10 cellular contexts compared by ENCODE assay signal in the genomic region with DNA sequence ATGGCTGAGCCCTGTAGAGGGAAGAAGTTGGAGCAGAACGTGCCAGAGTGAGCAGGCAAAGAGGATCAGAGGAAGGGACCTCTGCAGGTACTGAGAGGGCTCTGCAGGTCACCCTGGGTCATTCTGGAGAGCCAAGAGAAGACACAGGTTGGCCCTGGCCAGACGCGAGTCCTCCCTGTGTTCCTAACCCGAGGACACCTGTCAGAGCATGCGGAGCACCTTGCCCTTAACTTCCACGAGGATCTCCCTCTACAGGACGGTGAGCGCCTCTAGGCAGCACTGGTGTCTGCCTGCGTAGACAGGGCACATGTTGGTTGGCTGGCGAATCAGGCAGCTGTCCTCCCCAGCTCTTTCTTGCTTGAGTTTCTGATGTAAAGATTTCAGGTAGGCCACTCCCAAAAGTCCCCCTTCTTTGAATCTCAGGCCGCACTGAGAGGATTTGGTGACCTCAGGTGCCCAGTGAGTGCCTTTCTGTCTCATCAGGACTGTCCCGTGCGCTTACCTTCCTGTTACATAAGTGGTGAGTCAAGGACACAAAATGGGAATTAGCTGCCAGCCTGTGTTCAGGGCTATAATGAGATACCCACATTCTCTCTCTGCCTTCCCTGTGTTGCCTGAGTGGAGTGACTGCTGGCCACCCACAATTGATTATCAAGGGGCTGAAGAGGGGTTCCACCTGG. TPM values are rescaled to one million over a fixed set of nuclear protein-coding genes. Genes with fewer than 3 reads are reported as not detected.
DNase-seq lines count a peak whose midpoint lies in the region; ATAC-seq and TF ChIP-seq lines count a peak whose summit lies in the region.
"Had no signal": no experiment of that assay in that cellular context is flagged by ENCODE, and none has a peak within 500 bp of the region (broad histone marks: within the 10 kb centered on the region; RNA-seq: fewer than 3 reads in every experiment).

No MANE protein-coding gene starts in this region.

- no peak for TF ChIP-seq POLR2A in uterus (IDR thresholded peaks at IDR 0.05)

- CTCF ChIA-PET in activated naive CD4-positive, alpha-beta T cell treated with anti-CD3 and anti-CD28 coated beads, Interleukin-2, amount 10 ng/mL, durations not matched to agents 7 days and 5 days (lab: Charles Lee): no interaction called here

- H3K4me1 Mint-ChIP-seq in activated naive CD4-positive, alpha-beta T cell treated with anti-CD3 and anti-CD28 coated beads, Interleukin-2, amount 10 ng/mL, durations not matched to agents 7 days and 5 days: peaks cover 19% of the 10 kb centered on the region
- H3K4me1 Mint-ChIP-seq in nephron: peaks cover 76% of the 10 kb centered on the region

- H3K36me3 ChIP-seq in uterus: no peaks in the 10 kb centered on the region

- peak; percentile 42 for ATAC-seq in esophagus mucosa

- H3K4me3 ChIP-seq in uterus: no peak overlapping the region

- TF ChIP-seq CTCF in nephron (IDR thresholded peaks at IDR 0.05; ENCODE audit: unreplicated experiment in 3 of 3) (no peak), uterus (IDR thresholded peaks at IDR 0.05) (no peak)

- H3K27ac ChIP-seq in uterus: peak overlapping the region; percentile 6 to 32

- no peaks in the 10 kb centered on the region for H3K9me3 Mint-ChIP-seq in activated naive CD4-positive, alpha-beta T cell treated with anti-CD3 and anti-CD28 coated beads, Interleukin-2, amount 10 ng/mL, durations not matched to agents 7 days and 5 days
- H3K9me3 Mint-ChIP-seq in nephron: no peaks in the 10 kb centered on the region

- no peaks in the 10 kb centered on the region for H3K9me3 ChIP-seq in uterus

- peak overlapping the region; percentile 65 for H3K27ac Mint-ChIP-seq in activated naive CD4-positive, alpha-beta T cell treated with anti-CD3 and anti-CD28 coated beads, Interleukin-2, amount 10 ng/mL, durations not matched to agents 7 days and 5 days
- H3K27ac Mint-ChIP-seq in nephron: peak overlapping the region in 2 of 3 experiments; percentile 60 to 77

- intact Hi-C loops in uterus (cut with DNase I; ENCODE audit: low total_unique reads): no loop called here

- no peaks in the 10 kb centered on the region for H3K27me3 Mint-ChIP-seq in activated naive CD4-positive, alpha-beta T cell treated with anti-CD3 and anti-CD28 coated beads, Interleukin-2, amount 10 ng/mL, durations not matched to agents 7 days and 5 days
- no peaks in the 10 kb centered on the region for H3K27me3 Mint-ChIP-seq in nephron (ENCODE audit: low read depth)

- peaks cover 0 to 6% of the 10 kb centered on the region in 2 donors for H3K4me1 ChIP-seq in uterus

- peaks cover 21% of the 10 kb centered on the region for H3K36me3 Mint-ChIP-seq in activated naive CD4-positive, alpha-beta T cell treated with anti-CD3 and anti-CD28 coated beads, Interleukin-2, amount 10 ng/mL, durations not matched to agents 7 days and 5 days
- H3K36me3 Mint-ChIP-seq in nephron (ENCODE audit: low read depth): peaks cover 53% of the 10 kb centered on the region

- H3K27me3 ChIP-seq in uterus: no peaks in the 10 kb centered on the region

- no peak overlapping the region for H3K4me3 Mint-ChIP-seq in activated naive CD4-positive, alpha-beta T cell treated with anti-CD3 and anti-CD28 coated beads, Interleukin-2, amount 10 ng/mL, durations not matched to agents 7 days and 5 days
- no peak overlapping the region for H3K4me3 Mint-ChIP-seq in nephron

- no peak for DNase-seq in activated naive CD4-positive, alpha-beta T cell treated with anti-CD3 and anti-CD28 coated beads, Interleukin-2, amount 10 ng/mL, durations not matched to agents 7 days and 5 days
- no peak for DNase-seq in activated naive CD4-positive, alpha-beta T cell treated with anti-CD3 and anti-CD28 coated beads, Interleukin-2, amount 50 U/mL, for 16 hours
- DNase-seq in uterus: peak in 1 of 2 donors; percentile 11
- DNase-seq in stimulated activated CD4-positive, alpha-beta T cell treated with anti-CD3 and anti-CD28 coated beads, Interleukin-4, amount 100 ng/mL, for 1 hour: no peak
- DNase-seq in COLO668 (lab: John Stamatoyannopoulos, UW; ENCODE audit: unreplicated experiment): no peak
- no peak for DNase-seq in pons (ENCODE audit: low spot score)
- DNase-seq: activated CD4-positive, alpha-beta T cell treated with anti-CD3 and anti-CD28 coated beads, Interleukin-2, amount 50 U/mL, for 1 hour; activated naive CD4-positive, alpha-beta T cell had no signal

RNA-seq across cellular contexts. Expression of gene MPRIP, which starts 45.3 kb away (rescaled TPM):
- 132 TPM for total RNA-seq in esophagus mucosa
- 100 to 1,000 TPM in 2 of 4 donors, 10 to 100 TPM in 2; 61.5 to 407 (median 103) TPM for total RNA-seq in uterus
